In the genomic region with DNA sequence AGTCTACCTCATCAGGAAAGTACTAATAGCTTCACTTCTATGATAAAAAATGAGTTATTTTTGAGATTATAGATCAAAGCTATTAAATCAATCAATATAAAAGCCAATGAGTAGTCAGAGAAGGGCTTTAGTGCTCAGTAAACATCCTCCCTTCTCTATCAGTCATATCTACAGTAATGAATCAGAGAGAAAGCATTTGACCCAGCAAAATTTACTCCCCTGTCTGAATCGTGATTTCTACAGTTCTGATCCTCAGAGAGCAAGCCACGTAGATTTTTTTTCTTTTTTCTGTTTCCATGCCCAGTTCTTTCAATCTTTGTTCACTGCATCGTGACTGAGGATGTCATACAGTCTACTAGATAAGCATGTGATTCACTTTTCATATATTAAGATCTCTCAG, we compare ENCODE assay signal across 1 cellular context.
TF ChIP-seq lines count a peak whose summit lies in the region.

No MANE protein-coding gene starts in this region.

TF ChIP-seq in SK-N-SH, 30 proteins besides CTCF, POLR2A, EP300 and RAD21 (continued from another document):
- TF ChIP-seq, protein P1, sequence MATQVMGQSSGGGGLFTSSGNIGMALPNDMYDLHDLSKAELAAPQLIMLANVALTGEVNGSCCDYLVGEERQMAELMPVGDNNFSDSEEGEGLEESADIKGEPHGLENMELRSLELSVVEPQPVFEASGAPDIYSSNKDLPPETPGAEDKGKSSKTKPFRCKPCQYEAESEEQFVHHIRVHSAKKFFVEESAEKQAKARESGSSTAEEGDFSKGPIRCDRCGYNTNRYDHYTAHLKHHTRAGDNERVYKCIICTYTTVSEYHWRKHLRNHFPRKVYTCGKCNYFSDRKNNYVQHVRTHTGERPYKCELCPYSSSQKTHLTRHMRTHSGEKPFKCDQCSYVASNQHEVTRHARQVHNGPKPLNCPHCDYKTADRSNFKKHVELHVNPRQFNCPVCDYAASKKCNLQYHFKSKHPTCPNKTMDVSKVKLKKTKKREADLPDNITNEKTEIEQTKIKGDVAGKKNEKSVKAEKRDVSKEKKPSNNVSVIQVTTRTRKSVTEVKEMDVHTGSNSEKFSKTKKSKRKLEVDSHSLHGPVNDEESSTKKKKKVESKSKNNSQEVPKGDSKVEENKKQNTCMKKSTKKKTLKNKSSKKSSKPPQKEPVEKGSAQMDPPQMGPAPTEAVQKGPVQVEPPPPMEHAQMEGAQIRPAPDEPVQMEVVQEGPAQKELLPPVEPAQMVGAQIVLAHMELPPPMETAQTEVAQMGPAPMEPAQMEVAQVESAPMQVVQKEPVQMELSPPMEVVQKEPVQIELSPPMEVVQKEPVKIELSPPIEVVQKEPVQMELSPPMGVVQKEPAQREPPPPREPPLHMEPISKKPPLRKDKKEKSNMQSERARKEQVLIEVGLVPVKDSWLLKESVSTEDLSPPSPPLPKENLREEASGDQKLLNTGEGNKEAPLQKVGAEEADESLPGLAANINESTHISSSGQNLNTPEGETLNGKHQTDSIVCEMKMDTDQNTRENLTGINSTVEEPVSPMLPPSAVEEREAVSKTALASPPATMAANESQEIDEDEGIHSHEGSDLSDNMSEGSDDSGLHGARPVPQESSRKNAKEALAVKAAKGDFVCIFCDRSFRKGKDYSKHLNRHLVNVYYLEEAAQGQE (IDR thresholded peaks at IDR 0.05; ENCODE audit: low read depth, low read length), result no peak
- TF ChIP-seq JUND (IDR thresholded peaks at IDR 0.05) (peak; percentile 73; the same call in 1 of the 2 replicates), FOSL2 (IDR thresholded peaks at IDR 0.05; ENCODE audit: borderline replicate concordance, low read depth) (peak; percentile 60; the same call in 1 of the 2 replicates), POLR2AphosphoS5 (IDR thresholded peaks at IDR 0.05; ENCODE audit: low read depth, low read length) (no peak)
- TF ChIP-seq, protein P2, sequence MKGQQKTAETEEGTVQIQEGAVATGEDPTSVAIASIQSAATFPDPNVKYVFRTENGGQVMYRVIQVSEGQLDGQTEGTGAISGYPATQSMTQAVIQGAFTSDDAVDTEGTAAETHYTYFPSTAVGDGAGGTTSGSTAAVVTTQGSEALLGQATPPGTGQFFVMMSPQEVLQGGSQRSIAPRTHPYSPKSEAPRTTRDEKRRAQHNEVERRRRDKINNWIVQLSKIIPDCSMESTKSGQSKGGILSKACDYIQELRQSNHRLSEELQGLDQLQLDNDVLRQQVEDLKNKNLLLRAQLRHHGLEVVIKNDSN (IDR thresholded peaks at IDR 0.05; ENCODE audit: borderline replicate concordance, low read depth), result no peak
- TF ChIP-seq, protein P3, sequence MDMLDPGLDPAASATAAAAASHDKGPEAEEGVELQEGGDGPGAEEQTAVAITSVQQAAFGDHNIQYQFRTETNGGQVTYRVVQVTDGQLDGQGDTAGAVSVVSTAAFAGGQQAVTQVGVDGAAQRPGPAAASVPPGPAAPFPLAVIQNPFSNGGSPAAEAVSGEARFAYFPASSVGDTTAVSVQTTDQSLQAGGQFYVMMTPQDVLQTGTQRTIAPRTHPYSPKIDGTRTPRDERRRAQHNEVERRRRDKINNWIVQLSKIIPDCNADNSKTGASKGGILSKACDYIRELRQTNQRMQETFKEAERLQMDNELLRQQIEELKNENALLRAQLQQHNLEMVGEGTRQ (IDR thresholded peaks at IDR 0.05; ENCODE audit: borderline replicate concordance, low read depth, low read length), result no peak
